ENCODE assay signal across 12 cellular contexts in genomic region chr19:46755077-46755852, GRCh38. TPM values are rescaled to one million over a fixed set of nuclear protein-coding genes. Genes with fewer than 3 reads are reported as not detected.
DNase-seq lines count a peak whose midpoint lies in the region; ATAC-seq and TF ChIP-seq lines count a peak whose summit lies in the region.
"Had no signal": no experiment of that assay in that cellular context is flagged by ENCODE, and none has a peak within 500 bp of the region (broad histone marks: within the 10 kb centered on the region; RNA-seq: fewer than 3 reads in every experiment).

No MANE protein-coding gene starts in this region.

- H3K27ac ChIP-seq in left lung (peak overlapping the region in 1 of 2 donors; percentile 33), tibial nerve (peak overlapping the region in 3 of 4 donors; percentile 37 to 75 (median 44))

- no peaks in the 10 kb centered on the region for H3K9me3 Mint-ChIP-seq in naive thymus-derived CD8-positive, alpha-beta T cell
- H3K9me3 Mint-ChIP-seq: H9 had no signal

- H3K9me3 ChIP-seq in left lung (no peaks in the 10 kb centered on the region), tibial nerve (no peaks in the 10 kb centered on the region)

- POLR2A ChIA-PET in naive thymus-derived CD8-positive, alpha-beta T cell (lab: Charles Lee): interaction anchor here (0.7 to 1.1 kb wide), 2 partner anchors 85 to 88 kb away, joined by 3 read pairs; no protein-coding TSS in a partner anchor

- peaks cover 9 to 14% (median 11%) of the 10 kb centered on the region in 4 donors for H3K4me1 Mint-ChIP-seq in naive thymus-derived CD8-positive, alpha-beta T cell

- peak in 1 of 2 donors; percentile 45 for TF ChIP-seq EP300 in tibial nerve (IDR thresholded peaks at IDR 0.05)

- H3K4me3 Mint-ChIP-seq in naive thymus-derived CD8-positive, alpha-beta T cell: no peak overlapping the region
- H3K4me3 Mint-ChIP-seq: H9 had no signal

- H3K27ac Mint-ChIP-seq in naive thymus-derived CD8-positive, alpha-beta T cell: no peak overlapping the region
- H3K27ac Mint-ChIP-seq: H9 had no signal

- TF ChIP-seq POLR2A in tibial nerve (IDR thresholded peaks at IDR 0.05): no peak

- intact Hi-C loops in left lung (cut with DNase I): loop anchor here (5.0 to 10.0 kb wide), 3 partner anchors 87 to 232 kb away; no protein-coding TSS in a partner anchor

- peak; percentile 34 for ATAC-seq in left lung
- ATAC-seq in naive thymus-derived CD8-positive, alpha-beta T cell: no peak

- WGBS in tibial nerve, 2 donors: 63 to 70% methylated on average over 33 to 39 of the region's 39 CpGs

- no peak overlapping the region for H3K4me3 ChIP-seq in cardiac fibroblast (replicated peaks in 1 of 2; ENCODE audit: low read depth in 2 of 2, low read length in 2 of 2)
- no peak overlapping the region for H3K4me3 ChIP-seq in left lung
- H3K4me3 ChIP-seq in tibial nerve: no peak overlapping the region
- H3K4me3 ChIP-seq: skin epidermis had no signal

- H3K36me3 Mint-ChIP-seq in naive thymus-derived CD8-positive, alpha-beta T cell: peaks cover 0 to 23% (median 0%) of the 10 kb centered on the region in 3 donors

- H3K27me3 ChIP-seq in left lung (no peaks in the 10 kb centered on the region), tibial nerve (no peaks in the 10 kb centered on the region)

- TF ChIP-seq CTCF in cardiac fibroblast (IDR thresholded peaks at IDR 0.05; ENCODE audit: low read depth, low read length) (no peak), left lung (IDR thresholded peaks at IDR 0.05) (no peak), tibial nerve (IDR thresholded peaks at IDR 0.05) (no peak)

- H3K4me1 ChIP-seq in left lung (peaks cover 8 to 31% of the 10 kb centered on the region in 2 donors), tibial nerve (peaks cover 0 to 40% (median 7%) of the 10 kb centered on the region in 4 donors)

- H3K36me3 ChIP-seq in left lung: peaks cover 0 to 23% of the 10 kb centered on the region in 2 donors
- peaks cover 0 to 47% (median 8%) of the 10 kb centered on the region in 3 donors for H3K36me3 ChIP-seq in tibial nerve

- DNase-seq in SIG-M5 treated with dmso at 0.1 percent for 504 hours (lab: John Stamatoyannopoulos, UW; ENCODE audit: unreplicated experiment) (peak; percentile 53), SIG-M5 (lab: John Stamatoyannopoulos, UW) (no peak), cardiac fibroblast (ENCODE audit: low read depth in 2 of 2) (peak; percentile 69 to 88), left lung (peak in 1 of 2 donors; percentile 81), tibial nerve (ENCODE audit: low spot score in 2 of 2) (no peak), NCI-H226 (no peak), COLO829 (ENCODE audit: low spot score) (no peak)
- no peak for DNase-seq in naive thymus-derived CD8-positive, alpha-beta T cell
- DNase-seq: DMS79, H9, NCI-H1417 had no signal

- H3K27me3 Mint-ChIP-seq in naive thymus-derived CD8-positive, alpha-beta T cell: no peaks in the 10 kb centered on the region

RNA-seq across cellular contexts. Expression of gene STRN4, which starts 9.0 kb away (rescaled TPM):
- total RNA-seq in left lung (10 to 100 TPM; 54.2 to 73.4 TPM), tibial nerve (100 to 1,000 TPM in 1 of 4 donors, 10 to 100 TPM in 3; 77.4 to 127 (median 87.4) TPM)
- 10 to 100 TPM; 78.6 to 81.9 TPM for total RNA-seq in naive thymus-derived CD8-positive, alpha-beta T cell
- polyA plus RNA-seq in naive thymus-derived CD8-positive, alpha-beta T cell: 10 to 100 TPM in 2 of 3 donors, 1 to 10 TPM in 1; 8.2 to 25.7 (median 12.0) TPM

RNA-seq across cellular contexts. Expression of gene FKRP, which starts 9.4 kb away (rescaled TPM):
- 10 to 100 TPM; 18.8 to 20.9 TPM for total RNA-seq in left lung
- 10 to 100 TPM; 15.7 to 20.4 (median 17.7) TPM for total RNA-seq in tibial nerve
- total RNA-seq in naive thymus-derived CD8-positive, alpha-beta T cell: 10 to 100 TPM; 22.8 to 23.8 TPM
- polyA plus RNA-seq in naive thymus-derived CD8-positive, alpha-beta T cell: 1 to 10 TPM; 2.6 to 8.7 (median 4.8) TPM

RNA-seq across cellular contexts. Expression of gene SLC1A5, which starts 33.1 kb away (rescaled TPM):
- 100 to 1,000 TPM in 1 of 2 donors, 10 to 100 TPM in 1; 79.9 to 172 TPM for total RNA-seq in left lung
- total RNA-seq in tibial nerve: 100 to 1,000 TPM in 1 of 4 donors, 10 to 100 TPM in 3; 76.8 to 107 (median 83.4) TPM
- total RNA-seq in naive thymus-derived CD8-positive, alpha-beta T cell: 1 to 10 TPM; 7.0 to 8.2 TPM
- polyA plus RNA-seq in naive thymus-derived CD8-positive, alpha-beta T cell: 1 to 10 TPM; 2.5 to 6.1 (median 4.1) TPM

RNA-seq across cellular contexts. Expression of gene PRKD2, which starts 38.4 kb away (rescaled TPM):
- 10 to 100 TPM; 37.8 to 48.5 TPM for total RNA-seq in left lung
- 10 to 100 TPM; 21.0 to 36.1 (median 30.2) TPM for total RNA-seq in tibial nerve
- total RNA-seq in naive thymus-derived CD8-positive, alpha-beta T cell: 100 to 1,000 TPM in 1 of 2 experiments, 10 to 100 TPM in 1; 92.6 to 102 TPM
- 10 to 100 TPM; 28.6 to 79.7 (median 37.1) TPM for polyA plus RNA-seq in naive thymus-derived CD8-positive, alpha-beta T cell

Comparison
In these comparisons a context has a peak if more than half of its experiments do, and no peak if none do; other contexts are left out.
1. DNase-seq: peak in SIG-M5 treated with dmso at 0.1 percent for 504 hours (single experiment) and cardiac fibroblast (2 of 2); none in SIG-M5 (single experiment), tibial nerve (0 of 2), NCI-H226 (single experiment), naive thymus-derived CD8-positive, alpha-beta T cell (0 of 10) and COLO829 (single experiment).
2. RNA of gene SLC1A5, which starts 33.1 kb away (total RNA-seq): 79.9 to 172 TPM in left lung and 76.8 to 107 TPM in tibial nerve; 7.0 to 8.2 TPM in naive thymus-derived CD8-positive, alpha-beta T cell; every median in the first group is over 4 times any median in the second.